Comparison of ENCODE assay signal across 1 cellular context in the genomic region with DNA sequence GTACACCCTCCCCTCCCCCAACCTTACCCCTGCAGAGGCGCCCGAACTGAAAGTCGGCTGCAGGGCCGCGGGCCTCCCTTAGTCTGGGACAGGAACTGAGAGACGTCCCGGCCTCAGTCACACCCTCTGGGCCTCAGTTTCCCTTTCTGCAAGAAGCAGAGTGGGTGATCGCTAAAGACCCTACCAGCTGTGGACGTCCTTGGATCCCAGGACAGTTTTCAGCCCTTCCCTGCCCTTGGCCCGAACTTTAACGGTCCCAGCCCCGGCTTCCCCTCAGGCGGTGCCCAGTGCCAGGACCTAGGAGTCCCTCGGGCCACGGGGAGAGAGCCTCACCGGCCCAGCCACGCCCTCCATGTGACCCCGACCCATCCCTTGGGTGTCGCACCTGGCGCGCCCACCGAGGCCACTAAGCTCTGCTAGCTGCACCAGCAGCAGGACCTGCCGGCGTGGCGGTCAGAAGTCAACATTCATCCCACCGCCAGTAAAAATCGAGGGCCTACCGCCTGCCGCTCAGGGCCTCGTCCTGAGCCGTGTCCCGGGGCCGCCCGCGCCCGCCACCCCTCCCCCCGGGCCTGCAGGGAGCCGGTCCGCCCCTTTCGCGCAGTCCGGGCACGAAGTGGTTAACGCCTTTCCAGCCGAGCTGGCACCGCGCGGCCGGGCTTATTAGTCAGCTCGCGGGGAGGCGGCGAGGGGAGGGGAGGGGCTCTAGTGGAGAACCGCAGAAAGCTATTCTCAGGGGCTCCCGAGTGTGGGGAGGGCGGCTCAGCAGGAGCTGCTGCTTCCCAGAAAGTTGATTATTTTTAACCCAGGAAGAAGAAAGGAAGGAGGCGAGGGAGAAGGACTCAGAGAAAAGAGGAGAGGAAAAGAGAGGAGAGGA.
TF ChIP-seq lines count a peak whose summit lies in the region.

No MANE protein-coding gene starts in this region.

TF ChIP-seq in HEK293, 187 proteins besides CTCF, POLR2A, EP300 and RAD21 (continued from another document and continues in another):
- TF ChIP-seq, protein P1, sequence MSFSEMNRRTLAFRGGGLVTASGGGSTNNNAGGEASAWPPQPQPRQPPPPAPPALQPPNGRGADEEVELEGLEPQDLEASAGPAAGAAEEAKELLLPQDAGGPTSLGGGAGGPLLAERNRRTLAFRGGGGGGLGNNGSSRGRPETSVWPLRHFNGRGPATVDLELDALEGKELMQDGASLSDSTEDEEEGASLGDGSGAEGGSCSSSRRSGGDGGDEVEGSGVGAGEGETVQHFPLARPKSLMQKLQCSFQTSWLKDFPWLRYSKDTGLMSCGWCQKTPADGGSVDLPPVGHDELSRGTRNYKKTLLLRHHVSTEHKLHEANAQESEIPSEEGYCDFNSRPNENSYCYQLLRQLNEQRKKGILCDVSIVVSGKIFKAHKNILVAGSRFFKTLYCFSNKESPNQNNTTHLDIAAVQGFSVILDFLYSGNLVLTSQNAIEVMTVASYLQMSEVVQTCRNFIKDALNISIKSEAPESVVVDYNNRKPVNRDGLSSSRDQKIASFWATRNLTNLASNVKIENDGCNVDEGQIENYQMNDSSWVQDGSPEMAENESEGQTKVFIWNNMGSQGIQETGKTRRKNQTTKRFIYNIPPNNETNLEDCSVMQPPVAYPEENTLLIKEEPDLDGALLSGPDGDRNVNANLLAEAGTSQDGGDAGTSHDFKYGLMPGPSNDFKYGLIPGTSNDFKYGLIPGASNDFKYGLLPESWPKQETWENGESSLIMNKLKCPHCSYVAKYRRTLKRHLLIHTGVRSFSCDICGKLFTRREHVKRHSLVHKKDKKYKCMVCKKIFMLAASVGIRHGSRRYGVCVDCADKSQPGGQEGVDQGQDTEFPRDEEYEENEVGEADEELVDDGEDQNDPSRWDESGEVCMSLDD (tag by site-specific recombination; IDR thresholded peaks at IDR 0.05) = peak; percentile 79
- no peak for TF ChIP-seq ZNF549 (tag by site-specific recombination; IDR thresholded peaks at IDR 0.05)
- TF ChIP-seq, protein P2, sequence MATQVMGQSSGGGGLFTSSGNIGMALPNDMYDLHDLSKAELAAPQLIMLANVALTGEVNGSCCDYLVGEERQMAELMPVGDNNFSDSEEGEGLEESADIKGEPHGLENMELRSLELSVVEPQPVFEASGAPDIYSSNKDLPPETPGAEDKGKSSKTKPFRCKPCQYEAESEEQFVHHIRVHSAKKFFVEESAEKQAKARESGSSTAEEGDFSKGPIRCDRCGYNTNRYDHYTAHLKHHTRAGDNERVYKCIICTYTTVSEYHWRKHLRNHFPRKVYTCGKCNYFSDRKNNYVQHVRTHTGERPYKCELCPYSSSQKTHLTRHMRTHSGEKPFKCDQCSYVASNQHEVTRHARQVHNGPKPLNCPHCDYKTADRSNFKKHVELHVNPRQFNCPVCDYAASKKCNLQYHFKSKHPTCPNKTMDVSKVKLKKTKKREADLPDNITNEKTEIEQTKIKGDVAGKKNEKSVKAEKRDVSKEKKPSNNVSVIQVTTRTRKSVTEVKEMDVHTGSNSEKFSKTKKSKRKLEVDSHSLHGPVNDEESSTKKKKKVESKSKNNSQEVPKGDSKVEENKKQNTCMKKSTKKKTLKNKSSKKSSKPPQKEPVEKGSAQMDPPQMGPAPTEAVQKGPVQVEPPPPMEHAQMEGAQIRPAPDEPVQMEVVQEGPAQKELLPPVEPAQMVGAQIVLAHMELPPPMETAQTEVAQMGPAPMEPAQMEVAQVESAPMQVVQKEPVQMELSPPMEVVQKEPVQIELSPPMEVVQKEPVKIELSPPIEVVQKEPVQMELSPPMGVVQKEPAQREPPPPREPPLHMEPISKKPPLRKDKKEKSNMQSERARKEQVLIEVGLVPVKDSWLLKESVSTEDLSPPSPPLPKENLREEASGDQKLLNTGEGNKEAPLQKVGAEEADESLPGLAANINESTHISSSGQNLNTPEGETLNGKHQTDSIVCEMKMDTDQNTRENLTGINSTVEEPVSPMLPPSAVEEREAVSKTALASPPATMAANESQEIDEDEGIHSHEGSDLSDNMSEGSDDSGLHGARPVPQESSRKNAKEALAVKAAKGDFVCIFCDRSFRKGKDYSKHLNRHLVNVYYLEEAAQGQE (tag by site-specific recombination; IDR thresholded peaks at IDR 0.05) = no peak
- no peak for TF ChIP-seq ZNF133 (tag by site-specific recombination; IDR thresholded peaks at IDR 0.05)
- no peak for TF ChIP-seq ZNF530 (tag by site-specific recombination; IDR thresholded peaks at IDR 0.05; ENCODE audit: low read depth)
- TF ChIP-seq, protein P3, sequence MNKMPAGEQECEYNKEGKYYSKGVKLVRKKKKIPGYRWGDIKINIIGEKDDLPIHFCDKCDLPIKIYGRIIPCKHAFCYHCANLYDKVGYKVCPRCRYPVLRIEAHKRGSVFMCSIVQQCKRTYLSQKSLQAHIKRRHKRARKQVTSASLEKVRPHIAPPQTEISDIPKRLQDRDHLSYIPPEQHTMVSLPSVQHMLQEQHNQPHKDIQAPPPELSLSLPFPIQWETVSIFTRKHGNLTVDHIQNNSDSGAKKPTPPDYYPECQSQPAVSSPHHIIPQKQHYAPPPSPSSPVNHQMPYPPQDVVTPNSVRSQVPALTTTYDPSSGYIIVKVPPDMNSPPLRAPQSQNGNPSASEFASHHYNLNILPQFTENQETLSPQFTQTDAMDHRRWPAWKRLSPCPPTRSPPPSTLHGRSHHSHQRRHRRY (tag by site-specific recombination; IDR thresholded peaks at IDR 0.05) = no peak
- TF ChIP-seq ZNF112 (tag by site-specific recombination; IDR thresholded peaks at IDR 0.05) = no peak
- TF ChIP-seq ZNF37A (tag by site-specific recombination; IDR thresholded peaks at IDR 0.05) = no peak
- TF ChIP-seq YY1 (tag by site-specific recombination; IDR thresholded peaks at IDR 0.05) = no peak
- no peak for TF ChIP-seq ZNF292 (tag by site-specific recombination; IDR thresholded peaks at IDR 0.05; ENCODE audit: borderline replicate concordance, low read depth)
- no peak for TF ChIP-seq ZNF596 (tag by site-specific recombination; IDR thresholded peaks at IDR 0.05)
- TF ChIP-seq, protein P4, sequence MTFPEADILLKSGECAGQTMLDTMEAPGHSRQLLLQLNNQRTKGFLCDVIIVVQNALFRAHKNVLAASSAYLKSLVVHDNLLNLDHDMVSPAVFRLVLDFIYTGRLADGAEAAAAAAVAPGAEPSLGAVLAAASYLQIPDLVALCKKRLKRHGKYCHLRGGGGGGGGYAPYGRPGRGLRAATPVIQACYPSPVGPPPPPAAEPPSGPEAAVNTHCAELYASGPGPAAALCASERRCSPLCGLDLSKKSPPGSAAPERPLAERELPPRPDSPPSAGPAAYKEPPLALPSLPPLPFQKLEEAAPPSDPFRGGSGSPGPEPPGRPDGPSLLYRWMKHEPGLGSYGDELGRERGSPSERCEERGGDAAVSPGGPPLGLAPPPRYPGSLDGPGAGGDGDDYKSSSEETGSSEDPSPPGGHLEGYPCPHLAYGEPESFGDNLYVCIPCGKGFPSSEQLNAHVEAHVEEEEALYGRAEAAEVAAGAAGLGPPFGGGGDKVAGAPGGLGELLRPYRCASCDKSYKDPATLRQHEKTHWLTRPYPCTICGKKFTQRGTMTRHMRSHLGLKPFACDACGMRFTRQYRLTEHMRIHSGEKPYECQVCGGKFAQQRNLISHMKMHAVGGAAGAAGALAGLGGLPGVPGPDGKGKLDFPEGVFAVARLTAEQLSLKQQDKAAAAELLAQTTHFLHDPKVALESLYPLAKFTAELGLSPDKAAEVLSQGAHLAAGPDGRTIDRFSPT (tag by site-specific recombination; IDR thresholded peaks at IDR 0.05) = peak; percentile 98
- TF ChIP-seq ZNF121 (tag by site-specific recombination; IDR thresholded peaks at IDR 0.05) = no peak
- no peak for TF ChIP-seq ZNF350 (tag by site-specific recombination; IDR thresholded peaks at IDR 0.05)
- no peak for TF ChIP-seq HOXC10 (CRISPR knock-in tag; IDR thresholded peaks at IDR 0.05)
- TF ChIP-seq, protein P5, sequence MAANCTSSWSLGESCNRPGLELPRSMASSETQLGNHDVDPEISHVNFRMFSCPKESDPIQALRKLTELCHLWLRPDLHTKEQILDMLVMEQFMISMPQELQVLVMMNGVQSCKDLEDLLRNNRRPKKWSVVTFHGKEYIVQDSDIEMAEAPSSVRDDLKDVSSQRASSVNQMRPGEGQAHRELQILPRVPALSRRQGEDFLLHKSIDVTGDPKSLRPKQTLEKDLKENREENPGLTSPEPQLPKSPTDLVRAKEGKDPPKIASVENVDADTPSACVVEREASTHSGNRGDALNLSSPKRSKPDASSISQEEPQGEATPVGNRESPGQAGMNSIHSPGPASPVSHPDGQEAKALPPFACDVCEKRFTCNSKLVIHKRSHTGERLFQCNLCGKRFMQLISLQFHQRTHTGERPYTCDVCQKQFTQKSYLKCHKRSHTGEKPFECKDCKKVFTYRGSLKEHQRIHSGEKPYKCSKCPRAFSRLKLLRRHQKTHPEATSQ (tag by site-specific recombination; IDR thresholded peaks at IDR 0.05) = peak; percentile 85
- no peak for TF ChIP-seq SCRT1 (tag by site-specific recombination; IDR thresholded peaks at IDR 0.05; ENCODE audit: borderline replicate concordance)
- peak; percentile 80 for TF ChIP-seq ZNF610 (tag by site-specific recombination; IDR thresholded peaks at IDR 0.05; ENCODE audit: borderline replicate concordance)
- TF ChIP-seq ZNF510 (tag by site-specific recombination; IDR thresholded peaks at IDR 0.05; ENCODE audit: insufficient replicate concordance) = no peak
- no peak for TF ChIP-seq ZNF791 (tag by site-specific recombination; IDR thresholded peaks at IDR 0.05)
- TF ChIP-seq ZNF423 (tag by site-specific recombination; IDR thresholded peaks at IDR 0.05) = peak; percentile 51; the same call in 1 of the 2 replicates
- TF ChIP-seq TRIM28 (IDR thresholded peaks at IDR 0.05; ENCODE audit: borderline replicate concordance, low read length) = no peak
- no peak for TF ChIP-seq ZNF138 (tag by site-specific recombination; IDR thresholded peaks at IDR 0.05; ENCODE audit: borderline replicate concordance)
- TF ChIP-seq, protein P6, sequence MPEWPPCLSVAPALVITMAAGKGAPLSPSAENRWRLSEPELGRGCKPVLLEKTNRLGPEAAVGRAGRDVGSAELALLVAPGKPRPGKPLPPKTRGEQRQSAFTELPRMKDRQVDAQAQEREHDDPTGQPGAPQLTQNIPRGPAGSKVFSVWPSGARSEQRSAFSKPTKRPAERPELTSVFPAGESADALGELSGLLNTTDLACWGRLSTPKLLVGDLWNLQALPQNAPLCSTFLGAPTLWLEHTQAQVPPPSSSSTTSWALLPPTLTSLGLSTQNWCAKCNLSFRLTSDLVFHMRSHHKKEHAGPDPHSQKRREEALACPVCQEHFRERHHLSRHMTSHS (tag by site-specific recombination; IDR thresholded peaks at IDR 0.05) = no peak
- peak; percentile 96 for TF ChIP-seq BCL11B (tag by site-specific recombination; IDR thresholded peaks at IDR 0.05; ENCODE audit: low read depth)
- TF ChIP-seq ZNF664 (tag by site-specific recombination; IDR thresholded peaks at IDR 0.05) = no peak
- no peak for TF ChIP-seq IKZF3 (tag by site-specific recombination; IDR thresholded peaks at IDR 0.05)
- no peak for TF ChIP-seq HOXA7 (CRISPR knock-in tag; IDR thresholded peaks at IDR 0.05; ENCODE audit: borderline replicate concordance)
- TF ChIP-seq ZFP69B (tag by site-specific recombination; IDR thresholded peaks at IDR 0.05) = 0 out of 2 replicates have a peak, but pooled peaks have one; percentile 25
- TF ChIP-seq, protein P7, sequence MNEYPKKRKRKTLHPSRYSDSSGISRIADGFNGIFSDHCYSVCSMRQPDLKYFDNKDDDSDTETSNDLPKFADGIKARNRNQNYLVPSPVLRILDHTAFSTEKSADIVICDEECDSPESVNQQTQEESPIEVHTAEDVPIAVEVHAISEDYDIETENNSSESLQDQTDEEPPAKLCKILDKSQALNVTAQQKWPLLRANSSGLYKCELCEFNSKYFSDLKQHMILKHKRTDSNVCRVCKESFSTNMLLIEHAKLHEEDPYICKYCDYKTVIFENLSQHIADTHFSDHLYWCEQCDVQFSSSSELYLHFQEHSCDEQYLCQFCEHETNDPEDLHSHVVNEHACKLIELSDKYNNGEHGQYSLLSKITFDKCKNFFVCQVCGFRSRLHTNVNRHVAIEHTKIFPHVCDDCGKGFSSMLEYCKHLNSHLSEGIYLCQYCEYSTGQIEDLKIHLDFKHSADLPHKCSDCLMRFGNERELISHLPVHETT (tag by site-specific recombination; IDR thresholded peaks at IDR 0.05) = peak; percentile 46; the same call in 1 of the 2 replicates
- no peak for TF ChIP-seq ZBTB7A (tag by site-specific recombination; IDR thresholded peaks at IDR 0.05; ENCODE audit: low read depth)
- TF ChIP-seq GLI4 (tag by site-specific recombination; IDR thresholded peaks at IDR 0.05) = peak; percentile 81
- TF ChIP-seq ZXDB (tag by site-specific recombination; IDR thresholded peaks at IDR 0.05) = peak; percentile 86
- no peak for TF ChIP-seq ZNF404 (tag by site-specific recombination; IDR thresholded peaks at IDR 0.05)
- no peak for TF ChIP-seq ZNF792 (tag by site-specific recombination; IDR thresholded peaks at IDR 0.05)
- TF ChIP-seq, protein P8, sequence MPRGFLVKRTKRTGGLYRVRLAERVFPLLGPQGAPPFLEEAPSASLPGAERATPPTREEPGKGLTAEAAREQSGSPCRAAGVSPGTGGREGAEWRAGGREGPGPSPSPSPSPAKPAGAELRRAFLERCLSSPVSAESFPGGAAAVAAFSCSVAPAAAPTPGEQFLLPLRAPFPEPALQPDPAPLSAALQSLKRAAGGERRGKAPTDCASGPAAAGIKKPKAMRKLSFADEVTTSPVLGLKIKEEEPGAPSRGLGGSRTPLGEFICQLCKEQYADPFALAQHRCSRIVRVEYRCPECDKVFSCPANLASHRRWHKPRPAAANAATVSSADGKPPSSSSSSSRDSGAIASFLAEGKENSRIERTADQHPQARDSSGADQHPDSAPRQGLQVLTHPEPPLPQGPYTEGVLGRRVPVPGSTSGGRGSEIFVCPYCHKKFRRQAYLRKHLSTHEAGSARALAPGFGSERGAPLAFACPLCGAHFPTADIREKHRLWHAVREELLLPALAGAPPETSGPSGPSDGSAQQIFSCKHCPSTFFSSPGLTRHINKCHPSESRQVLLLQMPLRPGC (tag by site-specific recombination; IDR thresholded peaks at IDR 0.05) = no peak
- peak; percentile 91 for TF ChIP-seq ZNF561 (tag by site-specific recombination; IDR thresholded peaks at IDR 0.05; ENCODE audit: borderline replicate concordance)
- no peak for TF ChIP-seq ZNF274 (IDR thresholded peaks at IDR 0.05; ENCODE audit: low read length)
- TF ChIP-seq ZNF274 (tag by site-specific recombination; IDR thresholded peaks at IDR 0.05; ENCODE audit: borderline replicate concordance) = no peak
- TF ChIP-seq, protein P9, sequence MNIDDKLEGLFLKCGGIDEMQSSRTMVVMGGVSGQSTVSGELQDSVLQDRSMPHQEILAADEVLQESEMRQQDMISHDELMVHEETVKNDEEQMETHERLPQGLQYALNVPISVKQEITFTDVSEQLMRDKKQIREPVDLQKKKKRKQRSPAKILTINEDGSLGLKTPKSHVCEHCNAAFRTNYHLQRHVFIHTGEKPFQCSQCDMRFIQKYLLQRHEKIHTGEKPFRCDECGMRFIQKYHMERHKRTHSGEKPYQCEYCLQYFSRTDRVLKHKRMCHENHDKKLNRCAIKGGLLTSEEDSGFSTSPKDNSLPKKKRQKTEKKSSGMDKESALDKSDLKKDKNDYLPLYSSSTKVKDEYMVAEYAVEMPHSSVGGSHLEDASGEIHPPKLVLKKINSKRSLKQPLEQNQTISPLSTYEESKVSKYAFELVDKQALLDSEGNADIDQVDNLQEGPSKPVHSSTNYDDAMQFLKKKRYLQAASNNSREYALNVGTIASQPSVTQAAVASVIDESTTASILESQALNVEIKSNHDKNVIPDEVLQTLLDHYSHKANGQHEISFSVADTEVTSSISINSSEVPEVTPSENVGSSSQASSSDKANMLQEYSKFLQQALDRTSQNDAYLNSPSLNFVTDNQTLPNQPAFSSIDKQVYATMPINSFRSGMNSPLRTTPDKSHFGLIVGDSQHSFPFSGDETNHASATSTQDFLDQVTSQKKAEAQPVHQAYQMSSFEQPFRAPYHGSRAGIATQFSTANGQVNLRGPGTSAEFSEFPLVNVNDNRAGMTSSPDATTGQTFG (tag by site-specific recombination; IDR thresholded peaks at IDR 0.05; ENCODE audit: borderline replicate concordance) = no peak
- no peak; the same call in 1 of the 2 replicates for TF ChIP-seq ZNF548 (tag by site-specific recombination; IDR thresholded peaks at IDR 0.05)
